Comparison of ENCODE assay signal across 11 cellular contexts in genomic region chr2:196112408-196113039, GRCh38. TPM values are rescaled to one million over a fixed set of nuclear protein-coding genes. Genes with fewer than 3 reads are reported as not detected.
DNase-seq lines count a peak whose midpoint lies in the region; ATAC-seq, FAIRE-seq and TF ChIP-seq lines count a peak whose summit lies in the region.
"Had no signal": no experiment of that assay in that cellular context is flagged by ENCODE, and none has a peak within 500 bp of the region (broad histone marks: within the 10 kb centered on the region; RNA-seq: fewer than 3 reads in every experiment).

No MANE protein-coding gene starts in this region.

- H3K27ac ChIP-seq in heart left ventricle (peak overlapping the region in 10 of 12 donors; percentile 7 to 76 (median 58)), heart right ventricle (peak overlapping the region in 5 of 10 donors; percentile 54 to 76 (median 61)), astrocyte (ENCODE audit: low read depth, low read length) (peak overlapping the region; percentile 95), iPS-18a (ENCODE audit: low read length) (peak overlapping the region; percentile 5), thyroid gland (peak overlapping the region; percentile 7 to 43 (median 39))

- whole genome bisulfite sequencing in heart left ventricle, 4 donors, result 50 to 62% (median 56%) methylated on average over 5 of the region's 5 CpGs
- WGBS in heart right ventricle, 2 donors, result 55 to 61% methylated on average over 5 of the region's 5 CpGs
- WGBS in thyroid gland, 2 donors, result 70 to 72% methylated on average over 5 of the region's 5 CpGs

- ATAC-seq in heart left ventricle (no peak), heart right ventricle (no peak)
- no peak for ATAC-seq in activated T-cell treated with anti-CD3 and anti-CD28 coated beads, Interleukin-2, amount 50 U/mL, for 4 hours

- no peak overlapping the region for H2AFZ ChIP-seq in astrocyte (ENCODE audit: low read depth, low read length)

- H3K27me3 Mint-ChIP-seq in astrocyte (ENCODE audit: low read depth, unreplicated experiment), result no peaks in the 10 kb centered on the region
- no peaks in the 10 kb centered on the region for H3K27me3 Mint-ChIP-seq in activated T-cell treated with anti-CD3 and anti-CD28 coated beads, Interleukin-2, amount 50 U/mL, for 4 hours (ENCODE audit: low read depth)
- H3K27me3 Mint-ChIP-seq: B cell had no signal

- H3K4me3 ChIP-seq in heart left ventricle, result peak overlapping the region in 2 of 12 donors; percentile 1 to 4
- peak overlapping the region in 2 of 10 donors; percentile 18 to 21 for H3K4me3 ChIP-seq in heart right ventricle
- H3K4me3 ChIP-seq in astrocyte (ENCODE audit: insufficient read depth, low read depth, low read length), result peak overlapping the region; percentile 27
- H3K4me3 ChIP-seq in iPS-18a (ENCODE audit: low read length), result peak overlapping the region; percentile 29
- no peak overlapping the region for H3K4me3 ChIP-seq in thyroid gland (replicated peaks in 1 of 3)

- H4K20me1 ChIP-seq in astrocyte (ENCODE audit: insufficient read depth, low read length), result no peaks in the 10 kb centered on the region

- H3K4me1 ChIP-seq in heart left ventricle (peaks cover 0 to 26% (median 8%) of the 10 kb centered on the region in 12 donors), heart right ventricle (peaks cover 0 to 27% (median 20%) of the 10 kb centered on the region in 9 donors), astrocyte (ENCODE audit: insufficient read depth, low read length) (peaks cover 21% of the 10 kb centered on the region), iPS-18a (ENCODE audit: control insufficient read depth, low read depth, low read length) (peaks cover 26% of the 10 kb centered on the region), thyroid gland (no peaks in the 10 kb centered on the region)

- no peaks in the 10 kb centered on the region for H3K27me3 ChIP-seq in heart left ventricle
- no peaks in the 10 kb centered on the region for H3K27me3 ChIP-seq in heart right ventricle
- no peaks in the 10 kb centered on the region for H3K27me3 ChIP-seq in astrocyte (ENCODE audit: insufficient read depth, low read length)
- H3K27me3 ChIP-seq in iPS-18a (ENCODE audit: control insufficient read depth, insufficient read depth, low read length), result no peaks in the 10 kb centered on the region
- no peaks in the 10 kb centered on the region for H3K27me3 ChIP-seq in thyroid gland

- peak overlapping the region; percentile 81 for H3K4me2 ChIP-seq in astrocyte (ENCODE audit: low read length)

- no peaks in the 10 kb centered on the region for H3K36me3 Mint-ChIP-seq in astrocyte (ENCODE audit: low read depth, unreplicated experiment)
- H3K36me3 Mint-ChIP-seq in activated T-cell treated with anti-CD3 and anti-CD28 coated beads, Interleukin-2, amount 50 U/mL, for 4 hours (ENCODE audit: insufficient read depth), result no peaks in the 10 kb centered on the region

- H3K4me1 Mint-ChIP-seq in astrocyte (ENCODE audit: low read depth, unreplicated experiment), result peaks cover 25% of the 10 kb centered on the region
- H3K4me1 Mint-ChIP-seq in activated T-cell treated with anti-CD3 and anti-CD28 coated beads, Interleukin-2, amount 50 U/mL, for 4 hours (ENCODE audit: low read depth), result peaks cover 18% of the 10 kb centered on the region

- peak; percentile 92 for FAIRE-seq in astrocyte (lab: Jason Lieb, UNC)

- no peak overlapping the region for H3K4me3 Mint-ChIP-seq in astrocyte (ENCODE audit: unreplicated experiment)
- no peak overlapping the region for H3K4me3 Mint-ChIP-seq in activated T-cell treated with anti-CD3 and anti-CD28 coated beads, Interleukin-2, amount 50 U/mL, for 4 hours
- H3K4me3 Mint-ChIP-seq: B cell had no signal

- H3K27ac Mint-ChIP-seq in astrocyte (ENCODE audit: unreplicated experiment), result peak overlapping the region; percentile 98
- H3K27ac Mint-ChIP-seq: B cell had no signal

- H3K79me2 ChIP-seq in astrocyte (ENCODE audit: insufficient read depth, low read length), result no peaks in the 10 kb centered on the region

- TF ChIP-seq POLR2A in heart left ventricle (IDR thresholded peaks at IDR 0.05) (no peak), thyroid gland (IDR thresholded peaks at IDR 0.05) (no peak)

- H3K9me3 ChIP-seq in heart left ventricle (no peaks in the 10 kb centered on the region), heart right ventricle (no peaks in the 10 kb centered on the region), astrocyte (ENCODE audit: insufficient read depth, low read depth, low read length) (no peaks in the 10 kb centered on the region), iPS-18a (ENCODE audit: control insufficient read depth, low read depth, low read length) (no peaks in the 10 kb centered on the region), thyroid gland (no peaks in the 10 kb centered on the region)

- H3K36me3 ChIP-seq in heart left ventricle, result no peaks in the 10 kb centered on the region
- H3K36me3 ChIP-seq in heart right ventricle, result no peaks in the 10 kb centered on the region
- H3K36me3 ChIP-seq in astrocyte (ENCODE audit: insufficient read depth, low read length), result no peaks in the 10 kb centered on the region
- H3K36me3 ChIP-seq in iPS-18a (ENCODE audit: control insufficient read depth, low read depth, low read length), result no peaks in the 10 kb centered on the region
- H3K36me3 ChIP-seq in thyroid gland, result no peaks in the 10 kb centered on the region

- peaks cover 3% of the 10 kb centered on the region for H3K9me3 Mint-ChIP-seq in astrocyte (ENCODE audit: unreplicated experiment)
- H3K9me3 Mint-ChIP-seq in activated T-cell treated with anti-CD3 and anti-CD28 coated beads, Interleukin-2, amount 50 U/mL, for 4 hours, result no peaks in the 10 kb centered on the region

- intact Hi-C loops in heart left ventricle (cut with DNase I) (no loop called here), heart right ventricle (cut with DNase I) (no loop called here), thyroid gland (cut with DNase I) (no loop called here)

- TF ChIP-seq CTCF in heart left ventricle (IDR thresholded peaks at IDR 0.05) (no peak), heart right ventricle (IDR thresholded peaks at IDR 0.05) (no peak), astrocyte (IDR thresholded peaks at IDR 0.05; ENCODE audit: insufficient read depth, low read depth, low read length) (no peak), thyroid gland (IDR thresholded peaks at IDR 0.05) (no peak)

- DNase-seq in heart left ventricle (no peak), heart right ventricle (no peak), astrocyte (ENCODE audit: low read depth) (peak; percentile 88), thyroid gland (no peak), HuH-7 (ENCODE audit: low spot score) (no peak)
- DNase-seq in activated CD8-positive, alpha-beta memory T cell treated with anti-CD3 and anti-CD28 coated beads for 24 hours, result no peak
- no peak for DNase-seq in activated T-cell treated with anti-CD3 and anti-CD28 coated beads, Interleukin-2, amount 50 U/mL, for 4 hours
- DNase-seq: NCI-H1694, T-helper 1 cell had no signal

- H3K9ac ChIP-seq in astrocyte (ENCODE audit: low read length) (peak overlapping the region; percentile 80), iPS-18a (ENCODE audit: low read length) (peak overlapping the region; percentile 16)

RNA-seq across cellular contexts. Expression of gene DNAH7, which starts 43.9 kb away (rescaled TPM):
- 1 to 10 TPM in 1 of 9 donors, under 1 TPM in 7, not detected in 1; 0.11 to 1.5 (median 0.40) TPM for total RNA-seq in heart left ventricle
- under 1 TPM; 0.08 to 0.61 TPM for polyA plus RNA-seq in heart left ventricle
- under 1 TPM in 9 of 10 donors, not detected in 1; 0.10 to 0.74 (median 0.22) TPM for total RNA-seq in heart right ventricle
- polyA plus RNA-seq in heart right ventricle, result under 1 TPM in 1 of 2 donors, not detected in 1; 0.25 TPM
- total RNA-seq in astrocyte, result 0.79 and 1.2 TPM in 2 replicates
- 10 to 100 TPM in 3 of 4 donors, 1 to 10 TPM in 1; 9.9 to 21.7 (median 15.5) TPM for total RNA-seq in thyroid gland
- under 1 TPM in 1 of 3 donors, not detected in 2; 0.26 TPM for total RNA-seq in activated T-cell treated with anti-CD3 and anti-CD28 coated beads, Interleukin-2, amount 50 U/mL, for 4 hours

RNA-seq across cellular contexts. Expression of gene STK17B, which starts 58.9 kb away (rescaled TPM):
- 10 to 100 TPM in 2 of 9 donors, 1 to 10 TPM in 7; 3.3 to 24.4 (median 5.3) TPM for total RNA-seq in heart left ventricle
- 1 to 10 TPM; 1.4 to 2.6 TPM for polyA plus RNA-seq in heart left ventricle
- total RNA-seq in heart right ventricle, result 10 to 100 TPM in 1 of 10 donors, 1 to 10 TPM in 9; 2.6 to 20.4 (median 4.4) TPM
- polyA plus RNA-seq in heart right ventricle, result 1 to 10 TPM; 2.0 TPM
- total RNA-seq in astrocyte, result 42.6 and 51.7 TPM in 2 replicates
- total RNA-seq in thyroid gland, result 10 to 100 TPM; 19.4 to 86.9 (median 33.9) TPM
- 100 to 1,000 TPM; 107 to 166 (median 129) TPM for total RNA-seq in activated T-cell treated with anti-CD3 and anti-CD28 coated beads, Interleukin-2, amount 50 U/mL, for 4 hours

Comparison
In these comparisons a context has a peak if more than half of its experiments do, and no peak if none do; other contexts are left out.
1. H3K4me3 ChIP-seq: peak in astrocyte (single experiment) and iPS-18a (single experiment); none in thyroid gland (0 of 3).